ENCODE assay signal across 21 cellular contexts in the genomic region with DNA sequence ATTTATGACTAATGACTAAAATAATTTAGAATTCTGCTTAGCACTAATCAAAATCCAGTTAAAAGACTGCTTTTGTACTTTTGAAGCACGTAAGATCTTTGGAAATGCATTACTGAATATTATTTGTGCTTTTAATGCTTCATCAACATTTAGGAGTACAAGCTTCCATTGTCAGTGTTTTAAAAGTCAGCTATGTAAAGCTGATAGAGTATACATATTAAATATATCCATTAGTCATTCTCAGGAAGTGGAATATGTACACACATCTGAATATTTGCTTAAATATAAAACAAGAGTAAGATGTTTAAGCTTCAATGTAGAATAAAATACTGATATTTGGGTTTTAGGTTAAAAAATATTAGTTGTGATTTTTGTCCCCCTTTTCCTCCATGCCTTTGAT. TPM values are rescaled to one million over a fixed set of nuclear protein-coding genes. Genes with fewer than 3 reads are reported as not detected.
"Had no signal": no experiment of that assay in that cellular context is flagged by ENCODE, and none has a peak within 500 bp of the region (broad histone marks: within the 10 kb centered on the region; RNA-seq: fewer than 3 reads in every experiment).

No MANE protein-coding gene starts in this region.

- H3K27ac Mint-ChIP-seq: IgD-negative memory B cell had no signal

- H3K27ac ChIP-seq: KMS-11, RWPE1, SJCRH30 had no signal

- H3K9me3 Mint-ChIP-seq: IgD-negative memory B cell had no signal

- H3K4me1 Mint-ChIP-seq: IgD-negative memory B cell had no signal

- H3K36me3 ChIP-seq: SJCRH30 had no signal

- H3K4me2 ChIP-seq: KMS-11 had no signal

- DNase-seq: Kasumi-1, MM.1S, NCI-H1092 treated with DMSO at 0.1 percent for 48 hours, NCI-H1436, NCI-H187, NCI-H2029, NCI-H2081 treated with DMSO at 0.1 percent for 48 hours, NCI-H2171, NCI-H226, NCI-H446 treated with DMSO at 0.1 percent for 48 hours, NCI-H524, NCI-H526 treated with DMSO at 0.1 percent for 48 hours, NCI-H748 treated with DMSO at 0.1 percent for 48 hours, SHP77, SJCRH30 had no signal

- H3K9ac ChIP-seq: KMS-11 had no signal

- H3K4me1 ChIP-seq: SJCRH30 had no signal

- H3K4me3 ChIP-seq: K562, SJCRH30 had no signal

- H3K27me3 Mint-ChIP-seq: IgD-negative memory B cell had no signal

- FAIRE-seq: K562 had no signal

- H3K27me3 ChIP-seq: SJCRH30 had no signal

- H3K36me3 Mint-ChIP-seq: IgD-negative memory B cell had no signal

- ATAC-seq: K562, Panc1, SK-N-SH treated with all-trans-retinoic acid at 6 μM for 48 hours had no signal

- H3K9me3 ChIP-seq: SJCRH30 had no signal

- H3K4me3 Mint-ChIP-seq: IgD-negative memory B cell had no signal

RNA-seq across cellular contexts. Expression of gene ANK2, which starts 54.1 kb away (rescaled TPM):
- polyA plus RNA-seq: IgD-negative memory B cell, K562 had no signal
